ENCODE assay signal across 8 cellular contexts in genomic region chr1:229342902-229343587, GRCh38. TPM values are rescaled to one million over a fixed set of nuclear protein-coding genes. Genes with fewer than 3 reads are reported as not detected.
A peak's percentile ranks its signal among the peaks of the same experiment; 100 is the strongest.
DNase-seq lines count a peak whose midpoint lies in the region; ATAC-seq and TF ChIP-seq lines count a peak whose summit lies in the region.

Gene CCSAP, minus strand, starts transcription at chr1:229343047. Its CDS starts 582 bp downstream, at chr1:229342465.

- POLR2A ChIA-PET in AG04449 (lab: Yijun Ruan, JAX) = no interaction called here

- peaks cover 0 to 15% (median 0%) of the 10 kb centered on the region in 4 donors for H3K27me3 ChIP-seq in esophagus muscularis mucosa
- H3K27me3 ChIP-seq in muscle layer of duodenum (ENCODE audit: low read depth, low read length) = no peaks in the 10 kb centered on the region

- peak within 1 kb of the TSS; percentile 83 for H3K4me3 ChIP-seq in AG04449 (ENCODE audit: low read depth, low read length)
- peak within 1 kb of the TSS; percentile 80 to 98 (median 86) for H3K4me3 ChIP-seq in esophagus muscularis mucosa
- H3K4me3 ChIP-seq in muscle layer of duodenum (ENCODE audit: low read depth in 1 of 2, low read length in 2 of 2) = peak within 1 kb of the TSS; percentile 60 to 83

- intact Hi-C loops in esophagus muscularis mucosa (cut with DNase I) = loop anchor here (5.0 kb wide), 2 partner anchors 66 to 139 kb away; no protein-coding TSS in a partner anchor

- H3K27ac ChIP-seq in esophagus muscularis mucosa (replicated peaks in 1 of 4) (peak within 1 kb of the TSS; percentile 89 to 95 (median 91)), muscle layer of duodenum (ENCODE audit: low read length) (peak within 1 kb of the TSS; percentile 14)

- CTCF ChIA-PET in AG04449 (lab: Yijun Ruan, JAX) = interaction anchor here (0.6 to 0.9 kb wide), 2 partner anchors 13 to 69 kb away, joined by 3 to 4 read pairs; no protein-coding TSS in a partner anchor

- DNase-seq in AG04449 (ENCODE audit: low read depth, low spot score) (no peak), NCI-H69 (lab: John Stamatoyannopoulos, UW) (peak; percentile 89), activated T-cell treated with anti-CD3 and anti-CD28 coated beads for 4 hours (peak; percentile 37), esophagus muscularis mucosa (ENCODE audit: extremely low spot score) (no peak)
- DNase-seq in stimulated activated naive CD8-positive, alpha-beta T cell treated with anti-CD3 and anti-CD28 coated beads, Interleukin-15, Interleukin-2, amounts not matched to agents 100 U/mL and 50 U/mL, for 24 hours = peak; percentile 60

- no peak for TF ChIP-seq POLR2A in esophagus muscularis mucosa (IDR thresholded peaks at IDR 0.05; ENCODE audit: low read depth)

- TF ChIP-seq EP300 in esophagus muscularis mucosa (IDR thresholded peaks at IDR 0.05) = no peak

- TF ChIP-seq CTCF in AG04449 (IDR thresholded peaks at IDR 0.05; ENCODE audit: insufficient read depth, low read length, missing control alignments) (no peak), esophagus muscularis mucosa (IDR thresholded peaks at IDR 0.05) (peak in 1 of 3 experiments; percentile 16)

- WGBS in esophagus muscularis mucosa = under 1% methylated on average over 26 of the region's 57 CpGs

- no peaks in the 10 kb centered on the region for H3K9me3 ChIP-seq in esophagus muscularis mucosa
- no peaks in the 10 kb centered on the region for H3K9me3 ChIP-seq in muscle layer of duodenum (ENCODE audit: control insufficient read depth in 1 of 2, low read length in 2 of 2)

- H3K4me1 ChIP-seq in esophagus muscularis mucosa (peaks cover 8 to 31% (median 26%) of the 10 kb centered on the region in 4 donors), muscle layer of duodenum (ENCODE audit: control insufficient read depth in 1 of 2, insufficient read depth in 2 of 2, low read length in 2 of 2) (peaks cover 0 to 8% of the 10 kb centered on the region in 2 donors)

- peak; percentile 31 for ATAC-seq in GM18508 (IDR thresholded peaks at IDR 0.05; ENCODE audit: insufficient read depth, unreplicated experiment)
- ATAC-seq in HG02973 (IDR thresholded peaks at IDR 0.05; ENCODE audit: unreplicated experiment) = peak; percentile 31
- ATAC-seq in stimulated activated naive CD8-positive, alpha-beta T cell treated with anti-CD3 and anti-CD28 coated beads, Interleukin-15, Interleukin-2, amounts not matched to agents 100 U/mL and 50 U/mL, for 24 hours = peak; percentile 22

- H3K36me3 ChIP-seq in esophagus muscularis mucosa = no peaks in the 10 kb centered on the region
- no peaks in the 10 kb centered on the region for H3K36me3 ChIP-seq in muscle layer of duodenum (ENCODE audit: control insufficient read depth in 1 of 2, insufficient read depth in 2 of 2, low read length in 2 of 2)

RNA-seq across cellular contexts. Expression of gene CCSAP, which starts in this region (rescaled TPM):
- total RNA-seq in esophagus muscularis mucosa = 1 to 10 TPM; 4.1 to 5.1 (median 4.7) TPM

Comparison
In these comparisons a context has a peak if more than half of its experiments do, and no peak if none do; other contexts are left out.
1. DNase-seq: peak in NCI-H69 (single experiment), activated T-cell treated with anti-CD3 and anti-CD28 coated beads for 4 hours (single experiment) and stimulated activated naive CD8-positive, alpha-beta T cell treated with anti-CD3 and anti-CD28 coated beads, Interleukin-15, Interleukin-2, amounts not matched to agents 100 U/mL and 50 U/mL, for 24 hours (single experiment); none in AG04449 (single experiment) and esophagus muscularis mucosa (single experiment).
2. Peak in every context shown above with its lines, with median percentiles within 50 percentile points of each other: H3K4me3 ChIP-seq and ATAC-seq.